ENCODE assay signal across 1 cellular context in the genomic region with DNA sequence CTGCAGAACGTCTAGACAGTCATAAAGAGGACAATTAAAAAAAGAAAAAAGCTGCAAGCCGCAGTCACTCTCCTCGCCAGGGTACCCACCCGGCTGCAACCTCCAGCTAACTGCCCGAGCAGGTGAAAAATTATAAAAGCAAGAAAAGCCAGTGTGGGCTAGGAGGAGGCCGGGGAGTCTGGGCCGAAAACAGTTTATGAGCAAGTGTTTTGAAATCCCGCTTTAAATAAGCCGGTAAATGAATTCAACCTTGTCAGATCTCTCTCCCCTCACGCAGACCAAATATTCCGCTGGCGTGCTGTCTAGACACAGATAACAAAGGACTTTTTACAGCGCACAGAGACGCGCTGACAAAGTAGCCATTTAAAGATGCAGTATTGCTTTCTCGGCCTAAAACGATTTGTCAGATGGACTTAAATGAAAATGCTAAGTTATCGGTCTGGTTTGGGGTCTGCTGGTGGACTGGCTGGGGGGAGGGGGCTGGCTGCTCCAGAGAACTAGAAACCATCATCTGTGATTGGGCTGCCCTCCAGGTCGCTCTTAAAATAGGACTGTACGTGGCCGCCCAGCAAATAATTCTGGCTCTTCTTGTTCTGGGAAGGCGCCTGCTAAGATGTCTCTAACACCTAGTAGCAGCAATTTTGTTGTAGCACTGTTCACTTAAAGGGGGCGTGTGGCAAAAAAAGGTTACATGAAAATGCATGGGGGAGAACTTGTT.
A peak's percentile ranks its signal among the peaks of the same experiment; 100 is the strongest.
TF ChIP-seq lines count a peak whose summit lies in the region.

No MANE protein-coding gene starts in this region.

TF ChIP-seq in HepG2, 621 proteins besides CTCF, POLR2A, EP300 and RAD21 (continued from another document):
- TF ChIP-seq ZNF318 (CRISPR knock-in tag; IDR thresholded peaks at IDR 0.05), result no peak
- TF ChIP-seq EZH2 (conservative IDR thresholded peaks at IDR 0.05; ENCODE audit: low read depth, low read length), result peak; percentile 97; the same call in 1 of the 2 replicates
- no peak for TF ChIP-seq MAZ (IDR thresholded peaks at IDR 0.05; ENCODE audit: borderline replicate concordance, low read depth, low read length)
- no peak for TF ChIP-seq MAZ (CRISPR knock-in tag; IDR thresholded peaks at IDR 0.05; ENCODE audit: low read depth)
- no peak for TF ChIP-seq BATF2 (CRISPR knock-in tag; IDR thresholded peaks at IDR 0.05)
- no peak for TF ChIP-seq DNMT3B (CRISPR knock-in tag; conservative IDR thresholded peaks at IDR 0.05)
- no peak for TF ChIP-seq TARDBP (CRISPR knock-in tag; IDR thresholded peaks at IDR 0.05)
- peak; percentile 72; the same call in 1 of the 2 replicates for TF ChIP-seq CBX2 (IDR thresholded peaks at IDR 0.05; ENCODE audit: low read depth, low read length)
- TF ChIP-seq CBX2 (CRISPR knock-in tag; IDR thresholded peaks at IDR 0.05; ENCODE audit: low read depth), result no peak
- TF ChIP-seq, protein P1, sequence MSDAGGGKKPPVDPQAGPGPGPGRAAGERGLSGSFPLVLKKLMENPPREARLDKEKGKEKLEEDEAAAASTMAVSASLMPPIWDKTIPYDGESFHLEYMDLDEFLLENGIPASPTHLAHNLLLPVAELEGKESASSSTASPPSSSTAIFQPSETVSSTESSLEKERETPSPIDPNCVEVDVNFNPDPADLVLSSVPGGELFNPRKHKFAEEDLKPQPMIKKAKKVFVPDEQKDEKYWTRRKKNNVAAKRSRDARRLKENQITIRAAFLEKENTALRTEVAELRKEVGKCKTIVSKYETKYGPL (CRISPR knock-in tag; IDR thresholded peaks at IDR 0.05), result no peak
- TF ChIP-seq, protein P2, sequence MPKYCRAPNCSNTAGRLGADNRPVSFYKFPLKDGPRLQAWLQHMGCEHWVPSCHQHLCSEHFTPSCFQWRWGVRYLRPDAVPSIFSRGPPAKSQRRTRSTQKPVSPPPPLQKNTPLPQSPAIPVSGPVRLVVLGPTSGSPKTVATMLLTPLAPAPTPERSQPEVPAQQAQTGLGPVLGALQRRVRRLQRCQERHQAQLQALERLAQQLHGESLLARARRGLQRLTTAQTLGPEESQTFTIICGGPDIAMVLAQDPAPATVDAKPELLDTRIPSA (CRISPR knock-in tag; IDR thresholded peaks at IDR 0.05; ENCODE audit: borderline replicate concordance), result no peak
- TF ChIP-seq ATF6 (CRISPR knock-in tag; conservative IDR thresholded peaks at IDR 0.05), result no peak
- no peak for TF ChIP-seq HNRNPLL (IDR thresholded peaks at IDR 0.05; ENCODE audit: low read depth, low read length, poor library complexity, severe bottlenecking)
- TF ChIP-seq NR0B2 (CRISPR knock-in tag; IDR thresholded peaks at IDR 0.05), result no peak
